1 cellular context compared by ENCODE assay signal in genomic region chr2:216694826-216695217, GRCh38.
TF ChIP-seq lines count a peak whose summit lies in the region.

No MANE protein-coding gene starts in this region.

TF ChIP-seq in H1, 55 proteins besides CTCF, POLR2A, EP300 and RAD21 (continued from another document):
- TF ChIP-seq TAF7 (optimal IDR thresholded peaks at IDR 0.05; ENCODE audit: borderline replicate concordance, low read depth, low read length) (no peak), SP1 (IDR thresholded peaks at IDR 0.05; ENCODE audit: low read depth, low read length) (no peak), CTBP2 (IDR thresholded peaks at IDR 0.05; ENCODE audit: borderline replicate concordance, insufficient read depth, insufficient read length, low read length) (no peak)
